In the genomic region with DNA sequence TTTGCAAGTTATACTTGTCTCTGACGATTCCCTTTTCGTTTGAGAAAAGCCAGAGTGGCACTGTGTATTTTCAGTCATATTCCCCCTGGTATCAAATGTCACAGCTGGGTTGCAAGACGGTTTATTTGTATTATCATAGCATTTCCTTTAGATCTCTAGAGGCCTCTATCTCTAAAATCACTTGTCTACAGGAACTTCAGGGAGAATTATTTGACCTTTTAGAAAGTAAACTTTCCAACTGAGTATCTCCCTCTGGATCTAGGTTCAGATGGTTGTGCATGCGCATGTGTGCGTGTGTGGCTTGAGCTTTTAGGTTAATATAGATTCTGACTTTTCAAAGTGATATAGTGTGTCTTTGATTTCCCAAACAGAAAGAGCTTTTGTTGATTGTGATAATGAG, we compare ENCODE assay signal across 19 cellular contexts.
"Had no signal": no experiment of that assay in that cellular context is flagged by ENCODE, and none has a peak within 500 bp of the region (broad histone marks: within the 10 kb centered on the region; RNA-seq: fewer than 3 reads in every experiment).

No MANE protein-coding gene starts in this region.

- H3K4me3 ChIP-seq: coronary artery, esophagus muscularis mucosa, sigmoid colon, thoracic aorta had no signal

- H3K36me3 Mint-ChIP-seq: activated naive CD4-positive, alpha-beta T cell treated with anti-CD3 and anti-CD28 coated beads, Interleukin-2, amount 50 U/mL, for 72 hours; brain had no signal

- H3K27me3 Mint-ChIP-seq: progenitor cell of endocrine pancreas had no signal

- H3K27me3 ChIP-seq: esophagus muscularis mucosa, sigmoid colon had no signal

- H3K4me1 Mint-ChIP-seq: central memory CD8-positive, alpha-beta T cell; nephron had no signal

- H3K4me3 Mint-ChIP-seq: activated CD4-positive, alpha-beta T cell treated with anti-CD3 and anti-CD28 coated beads, Interleukin-2, amount 10 ng/mL, durations not matched to agents 24 days and 14 days; activated CD8-positive, alpha-beta T cell treated with anti-CD3 and anti-CD28 coated beads, Interleukin-2, amount 10 ng/mL, durations not matched to agents 7 days and 5 days; brain; central memory CD8-positive, alpha-beta T cell; nephron had no signal

- H3K36me3 ChIP-seq: esophagus muscularis mucosa, sigmoid colon, thoracic aorta had no signal

- H3K9me3 Mint-ChIP-seq: activated CD4-positive, alpha-beta T cell treated with anti-CD3 and anti-CD28 coated beads, Interleukin-2, amount 10 ng/mL, durations not matched to agents 24 days and 14 days; activated naive CD4-positive, alpha-beta T cell treated with anti-CD3 and anti-CD28 coated beads, Interleukin-2, amount 50 U/mL, for 72 hours; central memory CD8-positive, alpha-beta T cell had no signal

- H3K27ac ChIP-seq: coronary artery, esophagus muscularis mucosa, sigmoid colon, thoracic aorta had no signal

- ATAC-seq: activated CD8-positive, alpha-beta T cell treated with anti-CD3 and anti-CD28 coated beads, Interleukin-2, amount 10 ng/mL, durations not matched to agents 7 days and 5 days; activated naive CD4-positive, alpha-beta T cell treated with anti-CD3 and anti-CD28 coated beads, Interleukin-2, amount 50 U/mL, for 72 hours had no signal

- DNase-seq: activated CD4-positive, alpha-beta T cell treated with anti-CD3 and anti-CD28 coated beads, Interleukin-2, amount 10 ng/mL, durations not matched to agents 24 days and 14 days; activated CD4-positive, CD25-positive, alpha-beta regulatory T cell; activated CD8-positive, alpha-beta memory T cell treated with anti-CD3 and anti-CD28 coated beads, Interleukin-2, amount 50 U/mL, for 4 hours; activated CD8-positive, alpha-beta T cell treated with anti-CD3 and anti-CD28 coated beads, Interleukin-2, amount 10 ng/mL, durations not matched to agents 7 days and 5 days; activated gamma-delta T cell; activated T-cell treated with anti-CD3 and anti-CD28 coated beads, Interleukin-2, amount 50 U/mL, for 48 hours; amniotic stem cell; nucleus accumbens; sigmoid colon; stimulated activated CD4-positive, alpha-beta T cell treated with anti-CD3 and anti-CD28 coated beads, Interleukin-1b, Interleukin-23, amount 100 ng/mL, for 48 hours; T-helper 2 cell had no signal

- H3K4me1 ChIP-seq: esophagus muscularis mucosa, sigmoid colon had no signal

- H3K27ac Mint-ChIP-seq: activated CD4-positive, alpha-beta T cell treated with anti-CD3 and anti-CD28 coated beads, Interleukin-2, amount 10 ng/mL, durations not matched to agents 24 days and 14 days; activated CD8-positive, alpha-beta T cell treated with anti-CD3 and anti-CD28 coated beads, Interleukin-2, amount 10 ng/mL, durations not matched to agents 7 days and 5 days; activated naive CD4-positive, alpha-beta T cell treated with anti-CD3 and anti-CD28 coated beads, Interleukin-2, amount 50 U/mL, for 72 hours; nephron; progenitor cell of endocrine pancreas had no signal

- H3K9me3 ChIP-seq: esophagus muscularis mucosa, sigmoid colon, thoracic aorta had no signal
